ENCODE assay signal across 8 cellular contexts in genomic region chr10:70816220-70816894, GRCh38. TPM values are rescaled to one million over a fixed set of nuclear protein-coding genes. Genes with fewer than 3 reads are reported as not detected.
A peak's percentile ranks its signal among the peaks of the same experiment; 100 is the strongest.
DNase-seq lines count a peak whose midpoint lies in the region; ATAC-seq and TF ChIP-seq lines count a peak whose summit lies in the region.

No MANE protein-coding gene starts in this region.

- H3K36me3 Mint-ChIP-seq in activated CD8-positive, alpha-beta T cell treated with anti-CD3 and anti-CD28 coated beads, Interleukin-2, amount 10 ng/mL, durations not matched to agents 7 days and 5 days (ENCODE audit: low read depth): peaks cover 7% of the 10 kb centered on the region

- POLR2A ChIA-PET in activated CD8-positive, alpha-beta T cell treated with anti-CD3 and anti-CD28 coated beads, Interleukin-2, amount 10 ng/mL, durations not matched to agents 7 days and 5 days (lab: Charles Lee): interaction anchor here (1.9 to 2.0 kb wide), 2 partner anchors 16 to 72 kb away, joined by 6 to 8 read pairs; partner anchors contain the start of gene PCBD1

- H3K27me3 ChIP-seq in ACC112 (ENCODE audit: insufficient read depth, low read length) (no peaks in the 10 kb centered on the region), lower lobe of right lung (ENCODE audit: low read depth) (no peaks in the 10 kb centered on the region)

- H3K9me3 Mint-ChIP-seq in activated CD8-positive, alpha-beta T cell treated with anti-CD3 and anti-CD28 coated beads, Interleukin-2, amount 10 ng/mL, durations not matched to agents 7 days and 5 days (ENCODE audit: insufficient read depth): no peaks in the 10 kb centered on the region

- H3K79me2 ChIP-seq in ACC112 (ENCODE audit: control insufficient read depth, insufficient read depth, low read length, unreplicated experiment): peaks cover 16% of the 10 kb centered on the region

- intact Hi-C loops in lower lobe of right lung (cut with DNase I): loop anchor here (10.0 kb wide), 1 partner anchor 68 kb away; the partner anchor contains the start of gene PCBD1

- H3K36me3 ChIP-seq in ACC112 (ENCODE audit: insufficient read depth, low read length) (no peaks in the 10 kb centered on the region), lower lobe of right lung (peaks cover 29% of the 10 kb centered on the region)

- CTCF ChIA-PET in activated CD8-positive, alpha-beta T cell treated with anti-CD3 and anti-CD28 coated beads, Interleukin-2, amount 10 ng/mL, durations not matched to agents 7 days and 5 days (lab: Charles Lee): interaction anchor here (0.6 to 2.8 kb wide), 15 partner anchors 9 to 267 kb away, joined by 3 to 23 read pairs (median 4); no protein-coding TSS in a partner anchor

- no peaks in the 10 kb centered on the region for H3K9me3 ChIP-seq in lower lobe of right lung

- no peak for TF ChIP-seq CTCF in lower lobe of right lung (IDR thresholded peaks at IDR 0.05)

- H3K27me3 Mint-ChIP-seq in activated CD8-positive, alpha-beta T cell treated with anti-CD3 and anti-CD28 coated beads, Interleukin-2, amount 10 ng/mL, durations not matched to agents 7 days and 5 days (ENCODE audit: low read depth): no peaks in the 10 kb centered on the region

- ATAC-seq in GM18502 (IDR thresholded peaks at IDR 0.05; ENCODE audit: poor library complexity, unreplicated experiment) (peak; percentile 43), HG03045 (IDR thresholded peaks at IDR 0.05; ENCODE audit: unreplicated experiment) (peak; percentile 39), lower lobe of right lung (peak; percentile 82 to 90)
- ATAC-seq in activated CD8-positive, alpha-beta T cell treated with anti-CD3 and anti-CD28 coated beads, Interleukin-2, amount 10 ng/mL, durations not matched to agents 7 days and 5 days: peak; percentile 70

- H3K27ac ChIP-seq in ACC112 (ENCODE audit: low read depth, low read length) (peak overlapping the region; percentile 73), lower lobe of right lung (peak overlapping the region; percentile 83)

- H3K4me1 ChIP-seq in ACC112 (ENCODE audit: control insufficient read depth, insufficient read depth, low read length, unreplicated experiment): peaks cover 9% of the 10 kb centered on the region
- peaks cover 24% of the 10 kb centered on the region for H3K4me1 ChIP-seq in lower lobe of right lung

- H3K27ac Mint-ChIP-seq in activated CD8-positive, alpha-beta T cell treated with anti-CD3 and anti-CD28 coated beads, Interleukin-2, amount 10 ng/mL, durations not matched to agents 7 days and 5 days: peak overlapping the region; percentile 80

- H3K4me3 Mint-ChIP-seq in activated CD8-positive, alpha-beta T cell treated with anti-CD3 and anti-CD28 coated beads, Interleukin-2, amount 10 ng/mL, durations not matched to agents 7 days and 5 days: peak overlapping the region; percentile 85

- H3K4me1 Mint-ChIP-seq in activated CD8-positive, alpha-beta T cell treated with anti-CD3 and anti-CD28 coated beads, Interleukin-2, amount 10 ng/mL, durations not matched to agents 7 days and 5 days (ENCODE audit: low read depth): peaks cover 15% of the 10 kb centered on the region

- H2AFZ ChIP-seq in ACC112 (ENCODE audit: low read length, unreplicated experiment): peak overlapping the region; percentile 78

- H3K4me3 ChIP-seq in ACC112 (ENCODE audit: low read depth, low read length) (peak overlapping the region; percentile 99), lower lobe of right lung (peak overlapping the region; percentile 73)

- DNase-seq in NCI-H524 (lab: John Stamatoyannopoulos, UW) (peak; percentile 3 to 39), lower lobe of right lung (peak; percentile 73)
- peak; percentile 52 for DNase-seq in activated CD8-positive, alpha-beta T cell treated with anti-CD3 and anti-CD28 coated beads, Interleukin-2, amount 10 ng/mL, durations not matched to agents 7 days and 5 days
- DNase-seq in effector CD8-positive, alpha-beta T cell (lab: John Stamatoyannopoulos, UW): peak; percentile 20
- peak; percentile 8 for DNase-seq in stimulated activated CD8-positive, alpha-beta memory T cell treated with anti-CD3 and anti-CD28 coated beads, Interleukin-12 subunit alpha, Interleukin-12 subunit beta, amount 100 ng/mL, for 1 hour (ENCODE audit: low read depth)

RNA-seq across cellular contexts. Expression of gene SGPL1, which starts 0.6 kb away (rescaled TPM):
- 10 to 100 TPM; 22.2 to 28.0 TPM for total RNA-seq in activated CD8-positive, alpha-beta T cell treated with anti-CD3 and anti-CD28 coated beads, Interleukin-2, amount 10 ng/mL, durations not matched to agents 7 days and 5 days
- total RNA-seq in lower lobe of right lung: 41.2 TPM

RNA-seq across cellular contexts. Expression of gene TBATA, which starts 31.2 kb away (rescaled TPM):
- total RNA-seq in activated CD8-positive, alpha-beta T cell treated with anti-CD3 and anti-CD28 coated beads, Interleukin-2, amount 10 ng/mL, durations not matched to agents 7 days and 5 days: not detected
- total RNA-seq in lower lobe of right lung: not detected

Comparison
In these comparisons a context has a peak if more than half of its experiments do, and no peak if none do; other contexts are left out.
1. Peak in every context shown above with its lines: DNase-seq, ATAC-seq, H3K4me3 ChIP-seq and H3K27ac ChIP-seq.
2. DNase-seq: peak in every context shown above with its lines; median percentile 73 in lower lobe of right lung; 52 in activated CD8-positive, alpha-beta T cell treated with anti-CD3 and anti-CD28 coated beads, Interleukin-2, amount 10 ng/mL, durations not matched to agents 7 days and 5 days; 21 in NCI-H524; 20 in effector CD8-positive, alpha-beta T cell; 8 in stimulated activated CD8-positive, alpha-beta memory T cell treated with anti-CD3 and anti-CD28 coated beads, Interleukin-12 subunit alpha, Interleukin-12 subunit beta, amount 100 ng/mL, for 1 hour.